Comparison of ENCODE assay signal across 8 cellular contexts in genomic region chr15:99251436-99251821, GRCh38. TPM values are rescaled to one million over a fixed set of nuclear protein-coding genes. Genes with fewer than 3 reads are reported as not detected.
DNase-seq lines count a peak whose midpoint lies in the region; ATAC-seq, FAIRE-seq and TF ChIP-seq lines count a peak whose summit lies in the region.

Gene LRRC28 (plus strand): TSS chr15:99251481. CDS start chr15:99255958, 4,477 bp downstream.

- H3K27me3 ChIP-seq in BLaER1 (no peaks in the 10 kb centered on the region; the same call in 1 of the 2 replicates), parathyroid adenoma (ENCODE audit: control insufficient read depth, insufficient read depth, low read length) (no peaks in the 10 kb centered on the region)

- peak; percentile 65 for ATAC-seq in GM21526 (IDR thresholded peaks at IDR 0.05; ENCODE audit: low FRiP score, unreplicated experiment)

- no peaks in the 10 kb centered on the region for H4K20me1 ChIP-seq in BLaER1

- H3K36me3 ChIP-seq in BLaER1 (peaks cover 4% of the 10 kb centered on the region; the same call in 1 of the 2 replicates), parathyroid adenoma (ENCODE audit: control insufficient read depth, insufficient read depth, low read length) (no peaks in the 10 kb centered on the region)

- peak within 1 kb of the TSS; percentile 71 for H3K27ac ChIP-seq in BLaER1
- H3K27ac ChIP-seq in VCaP, result peak within 1 kb of the TSS; percentile 83
- H3K27ac ChIP-seq in parathyroid adenoma, result peak within 1 kb of the TSS; percentile 90

- H3K9me3 ChIP-seq in BLaER1 (peaks cover 5% of the 10 kb centered on the region; the same call in 1 of the 2 replicates), parathyroid adenoma (ENCODE audit: control insufficient read depth, low read length) (no peaks in the 10 kb centered on the region)

- H3K4me2 ChIP-seq in BLaER1 (peak within 1 kb of the TSS; percentile 87), parathyroid adenoma (ENCODE audit: low read length) (peak within 1 kb of the TSS; percentile 91)

- no peak for FAIRE-seq in frontal cortex (lab: Jason Lieb, UNC)

- intact Hi-C loops in posterior cingulate gyrus (cut with DNase I), result loop anchor here (1.0 kb wide), 1 partner anchor 482 kb away; the partner anchor contains the start of gene LYSMD4

- H3K79me2 ChIP-seq in parathyroid adenoma, result peaks cover 6% of the 10 kb centered on the region

- peak within 1 kb of the TSS; percentile 77 for H2AFZ ChIP-seq in parathyroid adenoma

- H3K4me1 ChIP-seq in BLaER1 (peaks cover 20% of the 10 kb centered on the region), parathyroid adenoma (peaks cover 2% of the 10 kb centered on the region)

- TF ChIP-seq CTCF in VCaP (conservative IDR thresholded peaks at IDR 0.05) (no peak), parathyroid adenoma (IDR thresholded peaks at IDR 0.05) (no peak)

- H3K9ac ChIP-seq in BLaER1 (peak within 1 kb of the TSS; percentile 87), parathyroid adenoma (peak within 1 kb of the TSS; percentile 29)

- H3K4me3 ChIP-seq in BLaER1 (peak within 1 kb of the TSS; percentile 85), parathyroid adenoma (ENCODE audit: low read depth, low read length) (peak within 1 kb of the TSS; percentile 88)

- no peak for DNase-seq in frontal cortex (ENCODE audit: low spot score in 2 of 2)
- DNase-seq in posterior cingulate gyrus, result no peak
- DNase-seq in CD1c-positive myeloid dendritic cell (ENCODE audit: extremely low spot score), result no peak
- DNase-seq in islet precursor cell, result no peak

RNA-seq across cellular contexts. Expression of gene LRRC28, which starts in this region (rescaled TPM):
- total RNA-seq in frontal cortex, result 24.9 TPM
